In the genomic region with DNA sequence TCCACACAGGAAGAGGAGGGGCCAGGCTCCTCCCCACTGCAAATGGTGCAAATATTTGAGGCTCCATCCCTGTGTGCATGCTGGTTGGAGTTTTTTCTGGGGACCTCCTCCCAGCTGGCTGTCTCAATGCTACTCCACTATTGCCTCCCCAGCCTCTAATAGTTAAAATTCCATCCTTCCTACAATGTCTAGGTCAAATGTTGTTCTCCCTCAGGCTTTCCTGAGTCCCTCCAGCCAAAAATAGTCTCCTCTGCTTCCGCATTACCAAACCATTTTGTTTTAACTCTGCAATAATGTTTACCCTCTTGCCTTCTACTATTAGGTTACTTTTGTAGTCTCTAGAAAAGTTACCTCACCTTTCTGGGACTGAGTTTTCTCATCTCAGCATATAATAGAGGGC, we compare ENCODE assay signal across 1 cellular context.
TF ChIP-seq lines count a peak whose summit lies in the region.

No MANE protein-coding gene starts in this region.

TF ChIP-seq in IMR-90, 13 proteins besides CTCF, POLR2A, EP300 and RAD21:
- TF ChIP-seq CHD1 (IDR thresholded peaks at IDR 0.05; ENCODE audit: low read depth, low read length) (no peak), MXI1 (IDR thresholded peaks at IDR 0.05; ENCODE audit: borderline replicate concordance, low read depth, low read length) (no peak), CEBPB (IDR thresholded peaks at IDR 0.05; ENCODE audit: low read depth, low read length) (no peak), RCOR1 (IDR thresholded peaks at IDR 0.05; ENCODE audit: insufficient replicate concordance, low read length) (no peak), FOS (IDR thresholded peaks at IDR 0.05; ENCODE audit: low read depth, low read length) (no peak), MAZ (IDR thresholded peaks at IDR 0.05; ENCODE audit: borderline replicate concordance, low read depth, low read length) (no peak), NFE2L2 (IDR thresholded peaks at IDR 0.05; ENCODE audit: low read depth, low read length) (no peak), USF2 (IDR thresholded peaks at IDR 0.05; ENCODE audit: low read depth, low read length) (no peak), MAFK (IDR thresholded peaks at IDR 0.05; ENCODE audit: low read depth, low read length) (no peak)
